In genomic region chr7:106487892-106488291, GRCh38 we compare ENCODE assay signal across 33 cellular contexts.
"Had no signal": no experiment of that assay in that cellular context is flagged by ENCODE, and none has a peak within 500 bp of the region (broad histone marks: within the 10 kb centered on the region; RNA-seq: fewer than 3 reads in every experiment).

No MANE protein-coding gene starts in this region.

- DNase-seq: activated B cell treated with CpG ODN at 0.5 μM for 24 hours; activated CD4-positive, alpha-beta memory T cell treated with anti-CD3 and anti-CD28 coated beads for 36 hours; activated CD4-positive, alpha-beta T cell treated with anti-CD3 and anti-CD28 coated beads for 4 hours; activated CD4-positive, alpha-beta T cell treated with anti-CD3 and anti-CD28 coated beads, Interleukin-2, amount 10 ng/mL, durations not matched to agents 24 days and 14 days; activated CD4-positive, alpha-beta T cell treated with anti-CD3 and anti-CD28 coated beads, Interleukin-2, amount 50 U/mL, for 1 hour; activated CD4-positive, alpha-beta T cell treated with anti-CD3 and anti-CD28 coated beads, Interleukin-2, amount 50 U/mL, for 4 hours; activated CD4-positive, CD25-positive, alpha-beta regulatory T cell treated with anti-CD3 and anti-CD28 coated beads, Interleukin-2, amount 50 U/mL, for 72 hours; activated CD8-positive, alpha-beta memory T cell treated with anti-CD3 and anti-CD28 coated beads, Interleukin-2, amount 50 U/mL, for 4 hours; activated CD8-positive, alpha-beta T cell treated with anti-CD3 and anti-CD28 coated beads for 36 hours; activated effector memory CD4-positive, alpha-beta T cell treated with anti-CD3 and anti-CD28 coated beads, Interleukin-2, amount 50 U/mL, for 16 hours; activated gamma-delta T cell treated with Interleukin-2 at 50 U/mL for 16 hours; activated naive CD4-positive, alpha-beta T cell; activated naive CD4-positive, alpha-beta T cell treated with anti-CD3 and anti-CD28 coated beads for 36 hours; activated naive CD4-positive, alpha-beta T cell treated with anti-CD3 and anti-CD28 coated beads, Interleukin-2, amount 50 U/mL, for 16 hours; activated naive CD8-positive, alpha-beta T cell treated with anti-CD3 and anti-CD28 coated beads for 36 hours; activated T-cell treated with anti-CD3 and anti-CD28 coated beads for 4 hours; activated T-cell treated with anti-CD3 and anti-CD28 coated beads, Interleukin-2, amount 50 U/mL, for 1 hour; activated T-cell treated with anti-CD3 and anti-CD28 coated beads, Interleukin-2, amount 50 U/mL, for 4 hours; activated T-cell treated with anti-CD3 and anti-CD28 coated beads, Interleukin-2, amount 50 U/mL, for 72 hours; adrenal gland; amniotic stem cell; aorta; body of pancreas; brain microvascular endothelial cell; central memory CD4-positive, alpha-beta T cell; T-helper 1 cell; T-helper 9 cell had no signal

- H3K27me3 ChIP-seq: body of pancreas, brain microvascular endothelial cell, breast epithelium had no signal

- H3K4me3 ChIP-seq: adrenal gland, body of pancreas, breast epithelium had no signal

- H3K9me3 ChIP-seq: adrenal gland, body of pancreas, breast epithelium had no signal

- H3K4me1 ChIP-seq: adrenal gland, breast epithelium had no signal

- H3K27ac ChIP-seq: adrenal gland, brain microvascular endothelial cell, breast epithelium, VCaP had no signal

- ATAC-seq: activated CD8-positive, alpha-beta T cell treated with anti-CD3 and anti-CD28 coated beads for 36 hours; activated naive CD4-positive, alpha-beta T cell treated with anti-CD3 and anti-CD28 coated beads, Interleukin-2, amount 50 U/mL, for 72 hours; activated T-cell treated with anti-CD3 and anti-CD28 coated beads, Interleukin-2, amount 50 U/mL, for 4 hours; activated T-cell treated with anti-CD3 and anti-CD28 coated beads, Interleukin-2, amount 50 U/mL, for 72 hours; activated T-helper 17 cell treated with anti-CD3 and anti-CD28 coated beads, Interleukin-2, amount 50 U/mL, for 72 hours; body of pancreas had no signal

- H3K36me3 ChIP-seq: adrenal gland, brain microvascular endothelial cell, breast epithelium had no signal

- FAIRE-seq: astrocyte, TTC549 had no signal
